19 cellular contexts compared by ENCODE assay signal in the genomic region with DNA sequence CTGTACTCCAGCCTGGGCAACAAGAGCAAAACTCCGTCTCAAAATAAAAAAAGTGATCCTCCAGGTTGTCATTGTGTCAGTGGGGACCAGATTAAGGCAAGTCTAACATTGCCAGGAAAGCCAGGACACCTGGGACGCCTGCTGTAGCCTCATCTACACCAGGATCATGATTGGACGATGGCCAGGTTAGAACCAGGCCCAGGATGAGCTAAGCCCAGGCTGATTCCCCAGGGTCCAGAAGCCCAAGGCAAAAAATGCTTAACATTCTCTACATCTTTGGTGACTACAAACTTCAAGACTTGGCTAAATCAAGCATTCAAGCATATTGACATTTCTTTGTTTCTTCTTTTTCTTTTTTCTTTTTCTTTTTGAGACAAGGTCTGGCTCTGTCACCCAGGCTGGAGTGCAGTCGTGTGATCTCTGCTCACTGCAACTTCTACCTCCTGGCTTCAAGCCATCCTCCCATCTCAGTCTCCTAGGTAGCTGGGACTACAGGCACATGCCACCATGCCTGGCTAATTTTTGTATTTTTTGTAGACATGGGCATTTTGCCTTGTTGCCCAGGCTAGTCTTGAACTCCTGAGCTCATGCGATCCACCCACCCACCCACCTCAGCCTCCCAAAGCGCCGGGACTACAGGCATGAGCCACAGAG. TPM values are rescaled to one million over a fixed set of nuclear protein-coding genes. Genes with fewer than 3 reads are reported as not detected.
DNase-seq lines count a peak whose midpoint lies in the region; ATAC-seq, FAIRE-seq and TF ChIP-seq lines count a peak whose summit lies in the region.
"Had no signal": no experiment of that assay in that cellular context is flagged by ENCODE, and none has a peak within 500 bp of the region (broad histone marks: within the 10 kb centered on the region; RNA-seq: fewer than 3 reads in every experiment).

No MANE protein-coding gene starts in this region.

- intact Hi-C loops in right lobe of liver (cut with DNase I), result no loop called here
- intact Hi-C loops in HepG2 (cut with micrococcal nuclease; ENCODE audit: unreplicated experiment), result no loop called here

- H3K4me3 ChIP-seq in right lobe of liver (no peak overlapping the region), HepG2 (replicated peaks in 1 of 3; ENCODE audit: insufficient read depth in 1 of 3, low read depth in 2 of 3, low read length in 3 of 3) (no peak overlapping the region), coronary artery (no peak overlapping the region)
- H3K4me3 ChIP-seq: right atrium auricular region, SJCRH30, uterus had no signal

- TF ChIP-seq EP300 in HepG2 (IDR thresholded peaks at IDR 0.05; ENCODE audit: low read depth in 2 of 2, low read length in 2 of 2) (no peak), HepG2 (CRISPR knock-in tag; IDR thresholded peaks at IDR 0.05; ENCODE audit: borderline replicate concordance) (no peak)

- H3K79me2 ChIP-seq in HepG2 (ENCODE audit: insufficient read depth, low read length), result no peaks in the 10 kb centered on the region

- 77% methylated on average over 7 of the region's 7 CpGs for WGBS in right lobe of liver (ENCODE audit: insufficient coverage, low coverage, low lambda C conversion rate, missing lambda C conversion rate)
- 62% methylated on average over 5 of the region's 7 CpGs for WGBS in HepG2 (ENCODE audit: low lambda C conversion rate)

- H4K20me1 ChIP-seq in HepG2 (ENCODE audit: insufficient read depth, low read length), result no peaks in the 10 kb centered on the region

- no peak for TF ChIP-seq CTCF in right lobe of liver (IDR thresholded peaks at IDR 0.05)
- no peak for TF ChIP-seq CTCF in HepG2 (CRISPR knock-in tag; IDR thresholded peaks at IDR 0.05)
- TF ChIP-seq CTCF in VCaP (conservative IDR thresholded peaks at IDR 0.05), result no peak
- no peak for TF ChIP-seq CTCF in coronary artery (IDR thresholded peaks at IDR 0.05)

- no peak for TF ChIP-seq RAD21 in HepG2 (CRISPR knock-in tag; IDR thresholded peaks at IDR 0.05)

- no peak overlapping the region for H3K9ac ChIP-seq in HepG2 (ENCODE audit: insufficient read depth, low read depth, low read length)

- H3K4me2 ChIP-seq in HepG2 (ENCODE audit: low read depth, low read length), result no peak overlapping the region

- H3K4me1 ChIP-seq in right lobe of liver, result peaks cover 0 to 11% (median 0%) of the 10 kb centered on the region in 4 donors
- no peaks in the 10 kb centered on the region for H3K4me1 ChIP-seq in HepG2 (ENCODE audit: insufficient read depth, low read length)
- H3K4me1 ChIP-seq: right atrium auricular region, SJCRH30, uterus had no signal

- no TSS peak for BruUV-seq in HepG2 (replicated peaks; lab: Mats Ljungman, UMichigan)

- in situ Hi-C loops in HepG2 (cut with HindIII; ENCODE audit: extremely low pct_ligation_motif_present, low pct_unique_long_range_greater_than_20kb), result loop anchor here (10.0 kb wide), 1 partner anchor 147 kb away; no protein-coding TSS in a partner anchor

- DNase-seq in right lobe of liver (no peak), HepG2 (ENCODE audit: low spot score) (no peak), kidney glomerular epithelial cell (lab: John Stamatoyannopoulos, UW) (peak; percentile 43), coronary artery (ENCODE audit: low spot score) (no peak), Ammon's horn (ENCODE audit: low spot score) (no peak)
- no peak for DNase-seq in activated CD4-positive, alpha-beta T cell treated with anti-CD3 and anti-CD28 coated beads, Interleukin-2, amount 50 U/mL, for 4 hours
- DNase-seq in activated CD8-positive, alpha-beta memory T cell treated with anti-CD3 and anti-CD28 coated beads, Interleukin-2, amount 50 U/mL, for 48 hours, result no peak
- DNase-seq: activated gamma-delta T cell, aorta, COR-L47, cortex of kidney, glutamatergic neuron, NCI-H1092, NCI-H69, SJCRH30, uterus had no signal

- H3K27me3 ChIP-seq in right lobe of liver (no peaks in the 10 kb centered on the region), HepG2 (ENCODE audit: control insufficient read depth in 1 of 2, insufficient read depth in 2 of 2, low read length in 2 of 2) (no peaks in the 10 kb centered on the region; a peak in 1 of 5 replicates)
- H3K27me3 ChIP-seq: right atrium auricular region, SJCRH30, uterus had no signal

- ATAC-seq in right lobe of liver (peak in 3 of 4 donors; percentile 27 to 46 (median 45)), HepG2 (no peak)

- no peak for FAIRE-seq in HepG2 (lab: Jason Lieb, UNC)

- H3K36me3 ChIP-seq in right lobe of liver (no peaks in the 10 kb centered on the region), HepG2 (replicated peaks in 1 of 2; ENCODE audit: control insufficient read depth in 1 of 2, insufficient read depth in 2 of 2, low read length in 2 of 2) (no peaks in the 10 kb centered on the region)
- H3K36me3 ChIP-seq: right atrium auricular region, SJCRH30, uterus had no signal

- CTCF ChIA-PET in HepG2 (lab: Yijun Ruan, JAX; ENCODE audit: low intra/inter-chr PET ratio, low total read pairs), result no interaction called here

- no peak overlapping the region for H2AFZ ChIP-seq in HepG2 (ENCODE audit: low read length)

- H3K27ac ChIP-seq in right lobe of liver (peak overlapping the region in 1 of 3 donors; percentile 24), HepG2 (ENCODE audit: extremely low read length, insufficient read depth, low read length) (no peak overlapping the region), VCaP (peak overlapping the region; percentile 31; the same call in 1 of the 2 replicates), coronary artery (no peak overlapping the region)
- H3K27ac ChIP-seq: epithelial cell of prostate, right atrium auricular region, SJCRH30, uterus had no signal

- TF ChIP-seq POLR2A in right lobe of liver (IDR thresholded peaks at IDR 0.05), result no peak
- no peak for TF ChIP-seq POLR2A in HepG2 (IDR thresholded peaks at IDR 0.05; ENCODE audit: insufficient read depth in 1 of 2, low read depth in 2 of 2, low read length in 2 of 2)

- POLR2A ChIA-PET in HepG2 (lab: Yijun Ruan, JAX), result no interaction called here

- H3K9me3 ChIP-seq in right lobe of liver (no peaks in the 10 kb centered on the region), HepG2 (ENCODE audit: low read length) (no peaks in the 10 kb centered on the region)
- H3K9me3 ChIP-seq: right atrium auricular region, SJCRH30, uterus had no signal

TF ChIP-seq in HepG2, 621 proteins besides CTCF, POLR2A, EP300 and RAD21 (continues in another document):
- TF ChIP-seq ZFX (CRISPR knock-in tag; IDR thresholded peaks at IDR 0.05; ENCODE audit: low read depth) (no peak), RFX5 (IDR thresholded peaks at IDR 0.05; ENCODE audit: low read depth, low read length) (no peak), ZNF562 (CRISPR knock-in tag; IDR thresholded peaks at IDR 0.05; ENCODE audit: borderline replicate concordance) (no peak), STAG1 (CRISPR knock-in tag; IDR thresholded peaks at IDR 0.05) (no peak), ZNF207 (IDR thresholded peaks at IDR 0.05; ENCODE audit: borderline replicate concordance) (no peak), SRSF1 (optimal IDR thresholded peaks at IDR 0.05; ENCODE audit: low read depth, low read length) (no peak), PPARG (CRISPR knock-in tag; conservative IDR thresholded peaks at IDR 0.05) (no peak), PITX1 (CRISPR knock-in tag; IDR thresholded peaks at IDR 0.05) (no peak), BRCA1 (CRISPR knock-in tag; IDR thresholded peaks at IDR 0.05) (no peak), GFI1 (CRISPR knock-in tag; IDR thresholded peaks at IDR 0.05; ENCODE audit: borderline replicate concordance) (no peak), SAFB2 (CRISPR knock-in tag; IDR thresholded peaks at IDR 0.05; ENCODE audit: borderline replicate concordance, low read depth) (no peak), BHLHE40 (IDR thresholded peaks at IDR 0.05; ENCODE audit: low read length) (no peak), CCDC6 (CRISPR knock-in tag; IDR thresholded peaks at IDR 0.05) (no peak), MEF2D (CRISPR knock-in tag; IDR thresholded peaks at IDR 0.05) (no peak), SALL1 (CRISPR knock-in tag; IDR thresholded peaks at IDR 0.05) (no peak)
- TF ChIP-seq, protein P1, sequence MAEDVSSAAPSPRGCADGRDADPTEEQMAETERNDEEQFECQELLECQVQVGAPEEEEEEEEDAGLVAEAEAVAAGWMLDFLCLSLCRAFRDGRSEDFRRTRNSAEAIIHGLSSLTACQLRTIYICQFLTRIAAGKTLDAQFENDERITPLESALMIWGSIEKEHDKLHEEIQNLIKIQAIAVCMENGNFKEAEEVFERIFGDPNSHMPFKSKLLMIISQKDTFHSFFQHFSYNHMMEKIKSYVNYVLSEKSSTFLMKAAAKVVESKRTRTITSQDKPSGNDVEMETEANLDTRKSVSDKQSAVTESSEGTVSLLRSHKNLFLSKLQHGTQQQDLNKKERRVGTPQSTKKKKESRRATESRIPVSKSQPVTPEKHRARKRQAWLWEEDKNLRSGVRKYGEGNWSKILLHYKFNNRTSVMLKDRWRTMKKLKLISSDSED (CRISPR knock-in tag; IDR thresholded peaks at IDR 0.05), result no peak

RNA-seq across cellular contexts. Expression of a gene that starts 12.7 kb away (rescaled TPM):
- total RNA-seq in right lobe of liver, result 10 to 100 TPM; 12.5 to 33.0 (median 19.8) TPM
- 0.95 and 1.0 TPM in 2 replicates for total RNA-seq in HepG2 (2016; rRNA removed; fragmentation: Illumina TruSeq; extraction: Trizol)
- 0.61 and 0.79 TPM in 2 replicates for total RNA-seq in HepG2 (2016; cell fraction: cytosol; rRNA removed; fragmentation: Illumina TruSeq; extraction: Trizol; ENCODE audit: low read depth)
- 0.89 and 1.4 TPM in 2 replicates for total RNA-seq in HepG2 (2016; cell fraction: insoluble cytoplasmic fraction; rRNA removed; fragmentation: Illumina TruSeq; extraction: Trizol)
- 0.79 and 1.2 TPM in 2 replicates for total RNA-seq in HepG2 (2016; cell fraction: membrane; rRNA removed; fragmentation: Illumina TruSeq; extraction: Trizol)
- total RNA-seq in HepG2 (2016; cell fraction: nucleus; rRNA removed; fragmentation: Illumina TruSeq; extraction: Trizol), result 1.9 TPM in 2 replicates
- 1.2 and 1.5 TPM in 2 replicates for polyA plus RNA-seq in HepG2 (2011; rRNA removed)
- 1.1 and 1.5 TPM in 2 replicates for polyA plus RNA-seq in HepG2 (2011; cell fraction: cytosol; rRNA removed)
- polyA plus RNA-seq in HepG2 (2011; cell fraction: nucleus; rRNA removed), result 1.1 and 1.8 TPM in 2 replicates
- 2.1 and 2.2 TPM in 2 replicates for polyA plus RNA-seq in HepG2 (2012)
- polyA plus RNA-seq in HepG2 (2016; cell fraction: cytosol; fragmentation: Illumina TruSeq; extraction: Trizol; ENCODE audit: low read depth), result 0.49 and 0.50 TPM in 2 replicates
- 0.56 and 0.70 TPM in 2 replicates for polyA plus RNA-seq in HepG2 (2016; cell fraction: insoluble cytoplasmic fraction; fragmentation: Illumina TruSeq; extraction: Trizol; ENCODE audit: low read depth)
- polyA plus RNA-seq in HepG2 (2016; cell fraction: membrane; fragmentation: Illumina TruSeq; extraction: Trizol; ENCODE audit: low read depth), result 0.86 and 1.2 TPM in 2 replicates
- 2.0 TPM in 2 replicates for polyA plus RNA-seq in HepG2 (2016; cell fraction: nucleus; fragmentation: Illumina TruSeq; extraction: Trizol; ENCODE audit: insufficient read depth, low read depth)
- 1.9 and 21.7 TPM in 2 replicates for polyA minus RNA-seq in HepG2 (2011; rRNA and poly(A)+ RNA removed; ENCODE audit: low replicate concordance)
- polyA minus RNA-seq in HepG2 (2011; cell fraction: cytosol; rRNA and poly(A)+ RNA removed), result 2.8 and 3.1 TPM in 2 replicates
- polyA minus RNA-seq in HepG2 (2011; cell fraction: nucleus; rRNA and poly(A)+ RNA removed), result 2.7 and 3.6 TPM in 2 replicates

Comparison
In these comparisons a context has a peak if more than half of its experiments do, and no peak if none do; other contexts are left out.
1. RNA of a gene that starts 12.7 kb away (total RNA-seq): 12.5 to 33.0 TPM in right lobe of liver; 0.61 to 1.9 TPM in HepG2; every median in the first group is over 4 times any median in the second.